ENCODE assay signal across 29 cellular contexts in genomic region chr17:32567086-32567485, GRCh38.
"Had no signal": no experiment of that assay in that cellular context is flagged by ENCODE, and none has a peak within 500 bp of the region (broad histone marks: within the 10 kb centered on the region; RNA-seq: fewer than 3 reads in every experiment).

No MANE protein-coding gene starts in this region.

- H3K36me3 ChIP-seq: adrenal gland, SJSA1 had no signal

- H3K27ac ChIP-seq: adrenal gland, body of pancreas, Peyer's patch, SJSA1 had no signal

- H3K27me3 ChIP-seq: adrenal gland, body of pancreas, Peyer's patch had no signal

- H3K9ac ChIP-seq: SK-N-SH had no signal

- H3K4me3 Mint-ChIP-seq: activated CD4-positive, alpha-beta memory T cell treated with anti-CD3 and anti-CD28 coated beads for 36 hours; activated CD4-positive, alpha-beta T cell treated with anti-CD3 and anti-CD28 coated beads, Interleukin-2, amount 10 ng/mL, durations not matched to agents 7 days and 5 days; activated naive CD4-positive, alpha-beta T cell treated with anti-CD3 and anti-CD28 coated beads for 36 hours; activated T-cell treated with anti-CD3 and anti-CD28 coated beads, Interleukin-2, amount 50 U/mL, for 4 hours; activated T-helper 1 cell treated with anti-CD3 and anti-CD28 coated beads, Interleukin-12 subunit alpha, Interleukin-12 subunit beta, Interleukin-2, Interleukin-4 antibody, amounts not matched to agents 30 ng/mL and 10 ng/mL and 1 ng/mL, durations not matched to agents 14 hours and 24 hours and 36 hours; T-helper 1 cell treated with Interleukin-12 subunit alpha and Interleukin-12 subunit beta and Interleukin-4 antibody, amounts not matched to agents 30 μg/mL and 1 μg/mL, for 36 hours; T-helper 2 cell treated with Interferon-gamma antibody and Interleukin-4, amounts not matched to agents 5 μg/mL and 100 μg/mL, for 36 hours had no signal

- H3K27ac Mint-ChIP-seq: activated CD4-positive, alpha-beta memory T cell treated with anti-CD3 and anti-CD28 coated beads for 36 hours; activated CD4-positive, alpha-beta T cell treated with anti-CD3 and anti-CD28 coated beads, Interleukin-2, amount 10 ng/mL, durations not matched to agents 7 days and 5 days; activated naive CD4-positive, alpha-beta T cell treated with anti-CD3 and anti-CD28 coated beads for 36 hours; activated T-helper 1 cell treated with anti-CD3 and anti-CD28 coated beads, Interleukin-12 subunit alpha, Interleukin-12 subunit beta, Interleukin-2, Interleukin-4 antibody, amounts not matched to agents 30 ng/mL and 10 ng/mL and 1 ng/mL, durations not matched to agents 14 hours and 24 hours and 36 hours; T-helper 1 cell treated with Interleukin-12 subunit alpha and Interleukin-12 subunit beta and Interleukin-4 antibody, amounts not matched to agents 30 μg/mL and 1 μg/mL, for 36 hours; T-helper 2 cell treated with Interferon-gamma antibody and Interleukin-4, amounts not matched to agents 5 μg/mL and 100 μg/mL, for 36 hours had no signal

- H3K4me2 ChIP-seq: SK-N-SH had no signal

- H3K27me3 Mint-ChIP-seq: activated CD4-positive, alpha-beta memory T cell treated with anti-CD3 and anti-CD28 coated beads for 36 hours; activated CD4-positive, alpha-beta T cell treated with anti-CD3 and anti-CD28 coated beads, Interleukin-2, amount 10 ng/mL, durations not matched to agents 7 days and 5 days had no signal

- H3K36me3 Mint-ChIP-seq: activated CD4-positive, alpha-beta memory T cell treated with anti-CD3 and anti-CD28 coated beads for 36 hours had no signal

- ATAC-seq: activated naive CD4-positive, alpha-beta T cell treated with anti-CD3 and anti-CD28 coated beads, Interleukin-2, amount 50 U/mL, for 72 hours; activated T-cell treated with anti-CD3 and anti-CD28 coated beads, Interleukin-2, amount 50 U/mL, for 4 hours; body of pancreas had no signal

- H3K4me1 ChIP-seq: adrenal gland, body of pancreas, Peyer's patch, SJSA1 had no signal

- DNase-seq: activated CD4-positive, alpha-beta memory T cell treated with anti-CD3 and anti-CD28 coated beads for 36 hours; activated CD4-positive, alpha-beta T cell treated with anti-CD3 and anti-CD28 coated beads, Interleukin-2, amount 10 ng/mL, durations not matched to agents 7 days and 5 days; activated CD8-positive, alpha-beta memory T cell treated with anti-CD3 and anti-CD28 coated beads, Interleukin-2, amount 50 U/mL, for 4 hours; activated gamma-delta T cell treated with Interleukin-2 at 50 U/mL for 16 hours; activated naive CD4-positive, alpha-beta T cell treated with anti-CD3 and anti-CD28 coated beads for 36 hours; activated T-cell treated with anti-CD3 and anti-CD28 coated beads for 4 hours; activated T-cell treated with anti-CD3 and anti-CD28 coated beads, Interleukin-2, amount 50 U/mL, for 4 hours; adrenal gland; body of pancreas; caudate nucleus; Karpas-422; NCI-H1105; NCI-H1417 treated with DMSO at 0.1 percent for 48 hours; NCI-H187 treated with DMSO at 0.1 percent for 48 hours; NCI-H2081; NCI-H2171 treated with DMSO at 0.1 percent for 48 hours; NCI-H2227 treated with DMSO at 0.1 percent for 48 hours; NCI-H446; NCI-H510A treated with DMSO at 0.1 percent for 48 hours; NCI-H526 treated with DMSO at 0.1 percent for 48 hours; Peyer's patch; RPMI8226; SHP77 treated with DMSO at 0.1 percent for 48 hours; SK-N-SH had no signal

- H3K4me3 ChIP-seq: adrenal gland, body of pancreas, Peyer's patch, SJSA1 had no signal

- H3K9me3 ChIP-seq: adrenal gland, body of pancreas, Peyer's patch, SJSA1, SK-N-SH had no signal

- H3K9me2 ChIP-seq: SK-N-SH had no signal

- H3K9me3 Mint-ChIP-seq: activated CD4-positive, alpha-beta memory T cell treated with anti-CD3 and anti-CD28 coated beads for 36 hours; activated CD4-positive, alpha-beta T cell treated with anti-CD3 and anti-CD28 coated beads, Interleukin-2, amount 10 ng/mL, durations not matched to agents 7 days and 5 days; activated naive CD4-positive, alpha-beta T cell treated with anti-CD3 and anti-CD28 coated beads for 36 hours; activated naive CD4-positive, alpha-beta T cell treated with anti-CD3 and anti-CD28 coated beads, Interleukin-2, amount 50 U/mL, for 72 hours; activated T-cell treated with anti-CD3 and anti-CD28 coated beads, Interleukin-2, amount 50 U/mL, for 4 hours; activated T-helper 1 cell treated with anti-CD3 and anti-CD28 coated beads, Interleukin-12 subunit alpha, Interleukin-12 subunit beta, Interleukin-2, Interleukin-4 antibody, amounts not matched to agents 30 ng/mL and 10 ng/mL and 1 ng/mL, durations not matched to agents 14 hours and 24 hours and 36 hours; T-helper 1 cell treated with Interleukin-12 subunit alpha and Interleukin-12 subunit beta and Interleukin-4 antibody, amounts not matched to agents 30 μg/mL and 1 μg/mL, for 36 hours; T-helper 2 cell treated with Interferon-gamma antibody and Interleukin-4, amounts not matched to agents 5 μg/mL and 100 μg/mL, for 36 hours had no signal
